ENCODE assay signal across 30 cellular contexts in genomic region chr22:44575344-44576268, GRCh38.
DNase-seq lines count a peak whose midpoint lies in the region; ATAC-seq, FAIRE-seq and TF ChIP-seq lines count a peak whose summit lies in the region.
"Had no signal": no experiment of that assay in that cellular context is flagged by ENCODE, and none has a peak within 500 bp of the region (broad histone marks: within the 10 kb centered on the region; RNA-seq: fewer than 3 reads in every experiment).

No MANE protein-coding gene starts in this region.

- POLR2A ChIA-PET in IMR-90 (lab: Charles Lee; ENCODE audit: unreplicated experiment) (no interaction called here), K562 (lab: Yijun Ruan, JAX) (no interaction called here)

- H3K27me3 ChIP-seq in IMR-90 (ENCODE audit: control insufficient read depth, insufficient read depth, low read length), result peaks cover 25% of the 10 kb centered on the region
- H3K27me3 ChIP-seq in K562 (ENCODE audit: control insufficient read depth in 2 of 2, insufficient read depth in 2 of 2, low read length in 2 of 2), result peaks cover 2 to 56% of the 10 kb centered on the region in 2 experiments; a peak in 4 of 5 replicates
- peaks cover 0 to 8% (median 0%) of the 10 kb centered on the region in 3 donors for H3K27me3 ChIP-seq in sigmoid colon
- H3K27me3 ChIP-seq: SJSA1 had no signal

- intact Hi-C loops in IMR-90 (cut with micrococcal nuclease), result no loop called here
- intact Hi-C loops in K562 (cut with micrococcal nuclease), result no loop called here
- intact Hi-C loops in sigmoid colon (cut with DNase I), result no loop called here

- no peaks in the 10 kb centered on the region for H3K79me2 ChIP-seq in K562 (ENCODE audit: control insufficient read depth, insufficient read depth, low read length)

- H4K5ac ChIP-seq in IMR-90 (ENCODE audit: low read depth, low read length), result no peak overlapping the region; the same call in 1 of the 2 replicates

- no peak overlapping the region for H4K8ac ChIP-seq in IMR-90 (ENCODE audit: low read depth in 2 of 2, low read length in 2 of 2)

- no peak for ATAC-seq in IMR-90 (ENCODE audit: low read depth)
- no peak for ATAC-seq in K562
- ATAC-seq in HG02884 (IDR thresholded peaks at IDR 0.05; ENCODE audit: unreplicated experiment), result no peak
- ATAC-seq in HG02678 (IDR thresholded peaks at IDR 0.05; ENCODE audit: unreplicated experiment), result no peak
- ATAC-seq: activated CD4-positive, CD25-positive, alpha-beta regulatory T cell treated with anti-CD3 and anti-CD28 coated beads, Interleukin-2, amount 50 U/mL, for 24 hours; esophagus mucosa; GM23338; Panc1 had no signal

- no peak overlapping the region for H2AFZ ChIP-seq in IMR-90 (replicated peaks; ENCODE audit: low read length, poor library complexity)
- H2AFZ ChIP-seq in K562 (ENCODE audit: low read depth, low read length), result no peak overlapping the region

- TF ChIP-seq RAD21 in IMR-90 (IDR thresholded peaks at IDR 0.05; ENCODE audit: low read length) (no peak), K562 (CRISPR knock-in tag; conservative IDR thresholded peaks at IDR 0.05 in 1 of 2, IDR thresholded peaks at IDR 0.05 in 1 of 2) (no peak)

- peak overlapping the region; percentile 30; the same call in 1 of the 2 replicates for H2AK5ac ChIP-seq in IMR-90 (ENCODE audit: low read depth, low read length)

- peaks cover 4% of the 10 kb centered on the region; the same call in 1 of the 2 replicates for H3K9me1 ChIP-seq in IMR-90 (ENCODE audit: insufficient read depth, low read length)
- no peaks in the 10 kb centered on the region for H3K9me1 ChIP-seq in K562 (ENCODE audit: control insufficient read depth, insufficient read depth, low read length)

- no peak overlapping the region for H3K23ac ChIP-seq in IMR-90 (ENCODE audit: low read depth, low read length)

- no peak overlapping the region for H2AK9ac ChIP-seq in IMR-90 (replicated peaks; ENCODE audit: low read depth, low read length, poor library complexity)

- H3K4me2 ChIP-seq in IMR-90 (ENCODE audit: low read depth, low read length), result no peak overlapping the region
- no peak overlapping the region for H3K4me2 ChIP-seq in K562 (ENCODE audit: insufficient read depth, low read length)
- H3K4me2 ChIP-seq: A549, GM23338 had no signal

- CTCF ChIA-PET in IMR-90 (lab: Yijun Ruan, JAX) (no interaction called here), K562 (lab: Yijun Ruan, JAX; ENCODE audit: low intra/inter-chr PET ratio) (no interaction called here)

- H2BK120ac ChIP-seq in IMR-90 (ENCODE audit: low read depth, low read length), result no peak overlapping the region

- WGBS in IMR-90 (ENCODE audit: extremely low coverage in 2 of 2, insufficient read length in 1 of 2), 2 experiments, result 88% methylated on average over 1 of the region's 7 CpGs; no CpG with 5 or more reads in 1 of the 2 experiments
- 0% methylated on average over 5 of the region's 7 CpGs for WGBS in K562 (ENCODE audit: insufficient coverage, low coverage, missing lambda C conversion rate)
- 48 to 57% methylated on average over 7 of the region's 7 CpGs for WGBS in sigmoid colon, 2 donors

- H3K18ac ChIP-seq in IMR-90 (ENCODE audit: low read depth, low read length), result no peak overlapping the region

- in situ Hi-C loops in IMR-90 (cut with MboI; ENCODE audit: low sequenced_read_pairs), result no loop called here
- in situ Hi-C loops in K562 (cut with MboI), result no loop called here

- dilution Hi-C loops in IMR-90 (cut with HindIII; ENCODE audit: low sequenced_read_pairs, unreplicated experiment), result no loop called here

- peak; percentile 50 for DNase-seq in activated effector memory CD4-positive, alpha-beta T cell treated with anti-CD3 and anti-CD28 coated beads, Interleukin-2, amount 50 U/mL, for 16 hours
- DNase-seq in activated effector memory CD4-positive, alpha-beta T cell treated with Interleukin-2 at 50 U/mL for 16 hours, result no peak
- DNase-seq in IMR-90 (no peak), K562 (ENCODE audit: extremely low read depth in 1 of 4, low spot score in 3 of 4) (no peak), sigmoid colon (peak; percentile 35), hepatic stellate cell (ENCODE audit: low spot score) (no peak)
- DNase-seq: AML-193; anterior cingulate cortex; cortex of kidney; DMS153; foreskin fibroblast; heart right ventricle; mammary epithelial cell; NCI-H1092 treated with DMSO at 0.1 percent for 48 hours; NCI-H2029; NCI-H526 treated with DMSO at 0.1 percent for 48 hours; stimulated activated CD4-positive, alpha-beta T cell treated with anti-CD3 and anti-CD28 coated beads, Interleukin-15, amount 100 ng/mL, for 24 hours; stimulated activated naive CD4-positive, alpha-beta T cell; T-helper 1 cell had no signal

- TF ChIP-seq CTCF in IMR-90 (conservative IDR thresholded peaks at IDR 0.05; ENCODE audit: low read depth, low read length) (no peak), K562 (IDR thresholded peaks at IDR 0.05 in 2 of 3, conservative IDR thresholded peaks at IDR 0.05 in 1 of 3; ENCODE audit: insufficient read depth in 2 of 3, low read depth in 1 of 3, low read length in 3 of 3) (no peak), sigmoid colon (IDR thresholded peaks at IDR 0.05) (no peak)

- H4K91ac ChIP-seq in IMR-90 (ENCODE audit: insufficient read depth, low read depth, low read length), result no peak overlapping the region

- TF ChIP-seq EP300 in K562 (IDR thresholded peaks at IDR 0.05; ENCODE audit: low read length), result no peak
- TF ChIP-seq EP300 in sigmoid colon (IDR thresholded peaks at IDR 0.05), result no peak

- no peak for TF ChIP-seq POLR2A in IMR-90 (IDR thresholded peaks at IDR 0.05; ENCODE audit: low read depth, low read length)
- no peak for TF ChIP-seq POLR2A in K562 (conservative IDR thresholded peaks at IDR 0.05)
- no peak for TF ChIP-seq POLR2A in sigmoid colon (IDR thresholded peaks at IDR 0.05)

- BruUV-seq in IMR-90 (replicated peaks; lab: Mats Ljungman, UMichigan), result no TSS peak
- BruUV-seq in K562 (replicated peaks; lab: Mats Ljungman, UMichigan), result no TSS peak

- H3K4me1 ChIP-seq in IMR-90 (ENCODE audit: control insufficient read depth, insufficient read depth, low read length) (peaks cover 5% of the 10 kb centered on the region), K562 (replicated peaks in 1 of 2; ENCODE audit: control insufficient read depth in 2 of 2, insufficient read depth in 2 of 2, low read length in 2 of 2) (peaks cover 0 to 5% of the 10 kb centered on the region in 2 experiments; a peak in 1 of 5 replicates), sigmoid colon (no peaks in the 10 kb centered on the region)

- no peaks in the 10 kb centered on the region for H3K79me1 ChIP-seq in IMR-90 (ENCODE audit: low read depth in 1 of 2, low read length in 2 of 2)

- H2BK5ac ChIP-seq in IMR-90 (ENCODE audit: low read depth, low read length, poor library complexity, severe bottlenecking), result no peak overlapping the region

- H3K36me3 ChIP-seq in IMR-90 (ENCODE audit: control insufficient read depth, insufficient read depth, low read length), result no peaks in the 10 kb centered on the region
- H3K36me3 ChIP-seq in K562 (ENCODE audit: control insufficient read depth, insufficient read depth, low read length), result no peaks in the 10 kb centered on the region
- H3K36me3 ChIP-seq in sigmoid colon, result no peaks in the 10 kb centered on the region
- H3K36me3 ChIP-seq: heart right ventricle, neutrophil, SJSA1 had no signal

- no peak overlapping the region for H3K4ac ChIP-seq in IMR-90 (ENCODE audit: low read depth, low read length)

- H3K9me3 ChIP-seq in IMR-90 (ENCODE audit: control insufficient read depth, insufficient read depth, low read length) (no peaks in the 10 kb centered on the region), K562 (replicated peaks; ENCODE audit: control insufficient read depth, insufficient read depth, low read depth, low read length) (no peaks in the 10 kb centered on the region), sigmoid colon (no peaks in the 10 kb centered on the region)
- H3K9me3 ChIP-seq: A549, neutrophil, SJSA1 had no signal

- no peak overlapping the region for H3K56ac ChIP-seq in IMR-90 (ENCODE audit: extremely low read depth, insufficient read depth, low read length)

- no peak overlapping the region for H2BK20ac ChIP-seq in IMR-90 (ENCODE audit: low read depth, low read length)

- H3K9ac ChIP-seq in IMR-90 (ENCODE audit: low read depth, low read length), result no peak overlapping the region
- no peak overlapping the region for H3K9ac ChIP-seq in K562 (ENCODE audit: insufficient read depth in 1 of 2, low read depth in 2 of 2, low read length in 2 of 2)

- FAIRE-seq in K562 (lab: Jason Lieb, UNC), result no peak
- FAIRE-seq: A549, G401.6, TTC549 had no signal

- no peak overlapping the region for H3K27ac ChIP-seq in IMR-90 (ENCODE audit: insufficient read depth, low read length)
- H3K27ac ChIP-seq in K562 (ENCODE audit: extremely low read depth, low read depth, low read length), result no peak overlapping the region
- no peak overlapping the region for H3K27ac ChIP-seq in sigmoid colon
- H3K27ac ChIP-seq: neutrophil, SJSA1 had no signal

- no peaks in the 10 kb centered on the region for H4K20me1 ChIP-seq in IMR-90 (ENCODE audit: insufficient read depth, low read length)
- no peaks in the 10 kb centered on the region for H4K20me1 ChIP-seq in K562 (replicated peaks; ENCODE audit: control insufficient read depth, insufficient read depth, low read length)

- no peak overlapping the region for H2BK15ac ChIP-seq in IMR-90 (ENCODE audit: low read depth, low read length)

- H3K4me3 ChIP-seq in IMR-90 (ENCODE audit: insufficient read depth, low read depth, low read length), result no peak overlapping the region
- no peak overlapping the region for H3K4me3 ChIP-seq in K562
- H3K4me3 ChIP-seq in sigmoid colon, result no peak overlapping the region
- H3K4me3 ChIP-seq: A549, GM23338, heart right ventricle, SJSA1 had no signal

- no peak overlapping the region for H3K14ac ChIP-seq in IMR-90 (replicated peaks; ENCODE audit: low read depth, low read length)

TF ChIP-seq in IMR-90, 13 proteins besides CTCF, POLR2A, EP300 and RAD21 (continues in another document):
- TF ChIP-seq USF2 (IDR thresholded peaks at IDR 0.05; ENCODE audit: low read depth, low read length) (no peak), MAZ (IDR thresholded peaks at IDR 0.05; ENCODE audit: borderline replicate concordance, low read depth, low read length) (no peak)

TF ChIP-seq in K562, 482 proteins besides CTCF, POLR2A, EP300 and RAD21 (continues in another document):
- TF ChIP-seq ZNF24 (IDR thresholded peaks at IDR 0.05) (no peak), NFYB (IDR thresholded peaks at IDR 0.05; ENCODE audit: extremely low read depth, insufficient read length) (no peak), IFI16 (CRISPR knock-in tag; IDR thresholded peaks at IDR 0.05) (no peak), ZNF263 (CRISPR knock-in tag; IDR thresholded peaks at IDR 0.05; ENCODE audit: borderline replicate concordance) (peak; percentile 89), ZBTB7A (IDR thresholded peaks at IDR 0.05; ENCODE audit: borderline replicate concordance, control insufficient read depth, low read depth, low read length) (no peak)

Comparison
In these comparisons a context has a peak if more than half of its experiments do, and no peak if none do; other contexts are left out.
1. DNase-seq: peak in activated effector memory CD4-positive, alpha-beta T cell treated with anti-CD3 and anti-CD28 coated beads, Interleukin-2, amount 50 U/mL, for 16 hours (single experiment) and sigmoid colon (single experiment); none in activated effector memory CD4-positive, alpha-beta T cell treated with Interleukin-2 at 50 U/mL for 16 hours (single experiment), IMR-90 (single experiment), K562 (0 of 4) and hepatic stellate cell (single experiment).